In genomic region chr6:35237466-35237865, GRCh38 we compare ENCODE assay signal across 18 cellular contexts. TPM values are rescaled to one million over a fixed set of nuclear protein-coding genes. Genes with fewer than 3 reads are reported as not detected.
"Had no signal": no experiment of that assay in that cellular context is flagged by ENCODE, and none has a peak within 500 bp of the region (broad histone marks: within the 10 kb centered on the region; RNA-seq: fewer than 3 reads in every experiment).

No MANE protein-coding gene starts in this region.

- DNase-seq: activated CD4-positive, CD25-positive, alpha-beta regulatory T cell treated with anti-CD3 and anti-CD28 coated beads, Interleukin-2, amount 50 U/mL, for 72 hours; activated naive CD4-positive, alpha-beta T cell; activated naive CD8-positive, alpha-beta T cell treated with anti-CD3 and anti-CD28 coated beads, Interleukin-2, amount 10 ng/mL, durations not matched to agents 7 days and 5 days; brain microvascular endothelial cell; dermis blood vessel endothelial cell; effector memory CD8-positive, alpha-beta T cell; foreskin melanocyte; right lobe of liver; stimulated activated CD4-positive, alpha-beta T cell treated with anti-CD3 and anti-CD28 coated beads, Interleukin-1b, Interleukin-23, amount 100 ng/mL, for 48 hours; stimulated activated naive CD8-positive, alpha-beta T cell treated with anti-CD3 and anti-CD28 coated beads, Interleukin-15, amount 100 ng/mL, for 72 hours; T-cell; T-helper 9 cell had no signal

- H3K9me3 ChIP-seq: prostate gland, right lobe of liver, vagina had no signal

- H3K27me3 ChIP-seq: brain microvascular endothelial cell, right lobe of liver, vagina had no signal

- H3K4me1 ChIP-seq: right lobe of liver had no signal

- H3K27ac Mint-ChIP-seq: activated naive CD8-positive, alpha-beta T cell treated with anti-CD3 and anti-CD28 coated beads, Interleukin-2, amount 10 ng/mL, durations not matched to agents 7 days and 5 days; activated T-helper 1 cell treated with anti-CD3 and anti-CD28 coated beads, Interleukin-12 subunit alpha, Interleukin-12 subunit beta, Interleukin-2, Interleukin-4 antibody, amounts not matched to agents 30 ng/mL and 10 ng/mL and 1 ng/mL, durations not matched to agents 14 hours and 24 hours and 36 hours; effector memory CD8-positive, alpha-beta T cell; memory B cell; natural killer cell treated with Interleukin-12 subunit alpha and Interleukin-12 subunit beta and Interleukin-15 and Interleukin-18, amount 100 ng/mL, for 72 hours; stimulated activated naive CD8-positive, alpha-beta T cell treated with anti-CD3 and anti-CD28 coated beads, Interleukin-15, amount 100 ng/mL, for 72 hours; T-cell had no signal

- ATAC-seq: effector memory CD8-positive, alpha-beta T cell; left lobe of liver; natural killer cell treated with Interleukin-12 subunit alpha and Interleukin-12 subunit beta and Interleukin-15 and Interleukin-18, amount 100 ng/mL, for 72 hours; right lobe of liver; stimulated activated naive CD8-positive, alpha-beta T cell treated with anti-CD3 and anti-CD28 coated beads, Interleukin-15, amount 100 ng/mL, for 72 hours; T-cell had no signal

- H3K4me3 ChIP-seq: prostate gland, right lobe of liver, vagina had no signal

- H3K27ac ChIP-seq: brain microvascular endothelial cell, prostate gland, right lobe of liver, vagina had no signal

- H3K4me3 Mint-ChIP-seq: activated naive CD8-positive, alpha-beta T cell treated with anti-CD3 and anti-CD28 coated beads, Interleukin-2, amount 10 ng/mL, durations not matched to agents 7 days and 5 days; activated T-helper 1 cell treated with anti-CD3 and anti-CD28 coated beads, Interleukin-12 subunit alpha, Interleukin-12 subunit beta, Interleukin-2, Interleukin-4 antibody, amounts not matched to agents 30 ng/mL and 10 ng/mL and 1 ng/mL, durations not matched to agents 14 hours and 24 hours and 36 hours; effector memory CD8-positive, alpha-beta T cell; memory B cell; natural killer cell treated with Interleukin-12 subunit alpha and Interleukin-12 subunit beta and Interleukin-15 and Interleukin-18, amount 100 ng/mL, for 72 hours; stimulated activated naive CD8-positive, alpha-beta T cell treated with anti-CD3 and anti-CD28 coated beads, Interleukin-15, amount 100 ng/mL, for 72 hours; T-cell had no signal

- H3K9me3 Mint-ChIP-seq: activated naive CD8-positive, alpha-beta T cell treated with anti-CD3 and anti-CD28 coated beads, Interleukin-2, amount 10 ng/mL, durations not matched to agents 7 days and 5 days; activated T-helper 1 cell treated with anti-CD3 and anti-CD28 coated beads, Interleukin-12 subunit alpha, Interleukin-12 subunit beta, Interleukin-2, Interleukin-4 antibody, amounts not matched to agents 30 ng/mL and 10 ng/mL and 1 ng/mL, durations not matched to agents 14 hours and 24 hours and 36 hours; effector memory CD8-positive, alpha-beta T cell; natural killer cell treated with Interleukin-12 subunit alpha and Interleukin-12 subunit beta and Interleukin-15 and Interleukin-18, amount 100 ng/mL, for 72 hours; stimulated activated naive CD8-positive, alpha-beta T cell treated with anti-CD3 and anti-CD28 coated beads, Interleukin-15, amount 100 ng/mL, for 72 hours; T-cell had no signal

- H3K27me3 Mint-ChIP-seq: activated naive CD8-positive, alpha-beta T cell treated with anti-CD3 and anti-CD28 coated beads, Interleukin-2, amount 10 ng/mL, durations not matched to agents 7 days and 5 days; effector memory CD8-positive, alpha-beta T cell; natural killer cell treated with Interleukin-12 subunit alpha and Interleukin-12 subunit beta and Interleukin-15 and Interleukin-18, amount 100 ng/mL, for 72 hours; stimulated activated naive CD8-positive, alpha-beta T cell treated with anti-CD3 and anti-CD28 coated beads, Interleukin-15, amount 100 ng/mL, for 72 hours; T-cell had no signal

- H3K36me3 ChIP-seq: prostate gland, right lobe of liver, vagina had no signal

- H3K36me3 Mint-ChIP-seq: activated naive CD8-positive, alpha-beta T cell treated with anti-CD3 and anti-CD28 coated beads, Interleukin-2, amount 10 ng/mL, durations not matched to agents 7 days and 5 days; natural killer cell treated with Interleukin-12 subunit alpha and Interleukin-12 subunit beta and Interleukin-15 and Interleukin-18, amount 100 ng/mL, for 72 hours had no signal

RNA-seq across cellular contexts. Expression of gene SCUBE3, which starts 23.7 kb away (rescaled TPM):
- total RNA-seq: activated T-helper 1 cell treated with anti-CD3 and anti-CD28 coated beads, Interleukin-12 subunit alpha, Interleukin-12 subunit beta, Interleukin-2, Interleukin-4 antibody, amounts not matched to agents 30 ng/mL and 10 ng/mL and 1 ng/mL, durations not matched to agents 14 hours and 24 hours and 36 hours had no signal
